15 cellular contexts compared by ENCODE assay signal in genomic region chr6:4344317-4344899, GRCh38.
DNase-seq lines count a peak whose midpoint lies in the region; ATAC-seq and TF ChIP-seq lines count a peak whose summit lies in the region.
"Had no signal": no experiment of that assay in that cellular context is flagged by ENCODE, and none has a peak within 500 bp of the region (broad histone marks: within the 10 kb centered on the region; RNA-seq: fewer than 3 reads in every experiment).

No MANE protein-coding gene starts in this region.

- H2BK15ac ChIP-seq in mesenchymal stem cell (ENCODE audit: low read depth, poor library complexity, severe bottlenecking) = no peak overlapping the region
- H2BK15ac ChIP-seq in mesendoderm (replicated peaks; ENCODE audit: low read depth) = no peak overlapping the region

- ATAC-seq in HG03108 (IDR thresholded peaks at IDR 0.05; ENCODE audit: unreplicated experiment) (no peak), GM18861 (IDR thresholded peaks at IDR 0.05; ENCODE audit: unreplicated experiment) (no peak)

- no peak overlapping the region for H3K27ac ChIP-seq in mesenchymal stem cell (ENCODE audit: low read length, poor library complexity, severe bottlenecking)
- no peak overlapping the region for H3K27ac ChIP-seq in mesendoderm (ENCODE audit: low read depth, low read length)
- H3K27ac ChIP-seq in prostate gland = no peak overlapping the region
- H3K27ac ChIP-seq: esophagus squamous epithelium had no signal

- no peak overlapping the region for H3K18ac ChIP-seq in mesenchymal stem cell (ENCODE audit: low read depth in 1 of 2, low read length in 2 of 2)
- no peak overlapping the region for H3K18ac ChIP-seq in mesendoderm (ENCODE audit: low read length)

- H2AK5ac ChIP-seq in mesenchymal stem cell (ENCODE audit: low read length, severe bottlenecking) (peak overlapping the region; percentile 11), mesendoderm (ENCODE audit: low read length) (no peak overlapping the region)

- no peaks in the 10 kb centered on the region for H3K27me3 ChIP-seq in mesenchymal stem cell (ENCODE audit: control insufficient read depth in 1 of 2, insufficient read depth in 1 of 2, low read length in 2 of 2)
- no peaks in the 10 kb centered on the region for H3K27me3 ChIP-seq in mesendoderm (ENCODE audit: insufficient read depth, low read length, poor library complexity)
- no peaks in the 10 kb centered on the region for H3K27me3 ChIP-seq in prostate gland (replicated peaks; ENCODE audit: insufficient read depth)
- H3K27me3 ChIP-seq: esophagus squamous epithelium had no signal

- H2BK5ac ChIP-seq in mesenchymal stem cell (ENCODE audit: low read depth, low read length, poor library complexity, severe bottlenecking) (no peak overlapping the region), mesendoderm (ENCODE audit: low read length) (no peak overlapping the region)

- TF ChIP-seq CTCF in prostate gland (IDR thresholded peaks at IDR 0.05) = no peak

- intact Hi-C loops in prostate gland (cut with DNase I) = no loop called here

- no peaks in the 10 kb centered on the region for H3K9me3 ChIP-seq in mesenchymal stem cell (ENCODE audit: control insufficient read depth, low read length)
- H3K9me3 ChIP-seq in prostate gland = no peaks in the 10 kb centered on the region
- H3K9me3 ChIP-seq: esophagus squamous epithelium had no signal

- H4K8ac ChIP-seq in mesenchymal stem cell (ENCODE audit: low read length) (no peak overlapping the region), mesendoderm (ENCODE audit: low read depth, low read length) (no peak overlapping the region)

- H3K4me3 ChIP-seq in mesenchymal stem cell (ENCODE audit: insufficient read depth in 1 of 2, low read depth in 1 of 2, low read length in 2 of 2) (no peak overlapping the region), mesendoderm (ENCODE audit: low read length) (no peak overlapping the region), prostate gland (no peak overlapping the region)
- H3K4me3 ChIP-seq: esophagus squamous epithelium had no signal

- H3K4me1 ChIP-seq in mesenchymal stem cell (ENCODE audit: control insufficient read depth, insufficient read depth, low read depth, low read length) = peaks cover 8% of the 10 kb centered on the region
- no peaks in the 10 kb centered on the region for H3K4me1 ChIP-seq in mesendoderm (ENCODE audit: control insufficient read depth, low read depth, low read length)
- H3K4me1 ChIP-seq in prostate gland (replicated peaks) = no peaks in the 10 kb centered on the region
- H3K4me1 ChIP-seq: esophagus squamous epithelium had no signal

- no peaks in the 10 kb centered on the region for H3K36me3 ChIP-seq in mesenchymal stem cell (ENCODE audit: control insufficient read depth in 1 of 2, insufficient read depth in 2 of 2, low read depth in 1 of 2, low read length in 2 of 2)
- no peaks in the 10 kb centered on the region for H3K36me3 ChIP-seq in mesendoderm (ENCODE audit: control insufficient read depth, insufficient read depth, low read length)
- H3K36me3 ChIP-seq in prostate gland = no peaks in the 10 kb centered on the region
- H3K36me3 ChIP-seq: esophagus squamous epithelium had no signal

- TF ChIP-seq POLR2A in prostate gland (IDR thresholded peaks at IDR 0.05) = no peak

- H3K4me2 ChIP-seq in mesenchymal stem cell (ENCODE audit: low read length, poor library complexity, severe bottlenecking) (no peak overlapping the region), mesendoderm (ENCODE audit: low read length) (no peak overlapping the region)

- H3K79me2 ChIP-seq in mesendoderm (ENCODE audit: control insufficient read depth, insufficient read depth, low read length) = no peaks in the 10 kb centered on the region

- no peak overlapping the region for H3K14ac ChIP-seq in mesenchymal stem cell (ENCODE audit: low read length in 2 of 2)

- H2BK12ac ChIP-seq in mesenchymal stem cell (ENCODE audit: low read length in 2 of 2) = no peak overlapping the region

- H3K9ac ChIP-seq in mesenchymal stem cell (ENCODE audit: low read length) (no peak overlapping the region), mesendoderm (ENCODE audit: low read length) (no peak overlapping the region)

- no peak overlapping the region for H2AFZ ChIP-seq in mesenchymal stem cell (ENCODE audit: low read depth, low read length)

- H2BK120ac ChIP-seq in mesenchymal stem cell (ENCODE audit: low read depth, low read length) (no peak overlapping the region), mesendoderm (ENCODE audit: low read depth, low read length) (no peak overlapping the region)

- H4K91ac ChIP-seq in mesenchymal stem cell (ENCODE audit: low read length) = no peak overlapping the region

- WGBS in mesenchymal stem cell = 96% methylated on average over 9 of the region's 10 CpGs
- WGBS in mesendoderm (ENCODE audit: extremely low coverage, insufficient coverage, low lambda C conversion rate) = no CpG with 5 or more reads among the region's 10 CpGs
- WGBS in prostate gland = 87% methylated on average over 10 of the region's 10 CpGs

- no peak overlapping the region for H4K5ac ChIP-seq in mesendoderm (ENCODE audit: low read length)

- DNase-seq in Daoy (ENCODE audit: low read depth) (peak; percentile 85), KBM-7 (peak; percentile 87), SK-MEL-5 (ENCODE audit: low read depth, low spot score) (peak; percentile 53), mesenchymal stem cell (peak; percentile 40), mesendoderm (no peak), prostate gland (ENCODE audit: low spot score) (no peak)
- DNase-seq: activated naive CD4-positive, alpha-beta T cell treated with Interleukin-2 at 50 U/mL for 16 hours; COR-L47; esophagus squamous epithelium; immature natural killer cell; NCI-H1694; retina; T1000 had no signal

- H3K4ac ChIP-seq in mesenchymal stem cell (ENCODE audit: low read depth in 1 of 2, low read length in 2 of 2) = no peak overlapping the region
- no peak overlapping the region for H3K4ac ChIP-seq in mesendoderm (ENCODE audit: low read depth, low read length)

- in situ Hi-C loops in KBM-7 (cut with MboI; ENCODE audit: low pct_unique_long_range_greater_than_20kb, low sequenced_read_pairs) (no loop called here), SK-MEL-5 (cut with HindIII; ENCODE audit: low pct_unique_long_range_greater_than_20kb, low sequenced_read_pairs) (no loop called here)

- H3K79me1 ChIP-seq in mesenchymal stem cell (replicated peaks; ENCODE audit: low read length, poor library complexity, severe bottlenecking) (no peaks in the 10 kb centered on the region), mesendoderm (ENCODE audit: low read length) (no peaks in the 10 kb centered on the region)

- no peak overlapping the region for H3K56ac ChIP-seq in mesendoderm (ENCODE audit: low read length)

- no peak overlapping the region for H3K23ac ChIP-seq in mesenchymal stem cell (ENCODE audit: low read length in 2 of 2)
- H3K23ac ChIP-seq in mesendoderm (ENCODE audit: low read length) = no peak overlapping the region

Comparison
In these comparisons a context has a peak if more than half of its experiments do, and no peak if none do; other contexts are left out.
1. DNase-seq: peak in Daoy (single experiment), KBM-7 (single experiment), SK-MEL-5 (single experiment) and mesenchymal stem cell (single experiment); none in mesendoderm (single experiment) and prostate gland (single experiment).